Comparison of ENCODE assay signal across 31 cellular contexts in the genomic region with DNA sequence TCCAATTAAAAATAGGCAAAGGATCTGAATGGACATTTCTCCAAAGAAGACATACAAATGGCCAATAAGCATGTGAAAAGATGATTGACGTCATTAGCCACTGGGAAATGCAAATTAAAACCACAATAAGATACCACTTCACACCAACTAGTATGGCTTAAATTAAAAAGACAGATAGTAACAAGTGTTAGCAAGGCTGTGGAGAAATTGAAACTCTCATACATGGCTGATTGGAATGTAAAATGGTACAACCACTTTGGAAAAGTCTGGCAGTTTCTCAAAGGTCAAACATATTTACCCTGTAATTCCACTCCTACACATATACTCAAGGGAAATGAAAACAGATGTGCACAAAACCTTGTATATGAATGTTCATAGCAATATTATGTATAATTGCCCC.
"Had no signal": no experiment of that assay in that cellular context is flagged by ENCODE, and none has a peak within 500 bp of the region (broad histone marks: within the 10 kb centered on the region; RNA-seq: fewer than 3 reads in every experiment).

No MANE protein-coding gene starts in this region.

- H3K36me3 ChIP-seq: adrenal gland, esophagus muscularis mucosa, gastrocnemius medialis, heart left ventricle had no signal

- H3K27me3 ChIP-seq: body of pancreas had no signal

- H3K4me3 Mint-ChIP-seq: activated CD4-positive, alpha-beta memory T cell treated with anti-CD3 and anti-CD28 coated beads for 36 hours; activated CD4-positive, alpha-beta T cell treated with anti-CD3 and anti-CD28 coated beads for 36 hours; activated CD4-positive, alpha-beta T cell treated with anti-CD3 and anti-CD28 coated beads, Interleukin-2, amount 10 ng/mL, durations not matched to agents 24 days and 14 days; activated naive CD4-positive, alpha-beta T cell treated with anti-CD3 and anti-CD28 coated beads for 36 hours; activated naive CD4-positive, alpha-beta T cell treated with anti-CD3 and anti-CD28 coated beads, Interleukin-2, amount 50 U/mL, for 24 hours; activated naive CD8-positive, alpha-beta T cell treated with anti-CD3 and anti-CD28 coated beads for 36 hours; activated naive CD8-positive, alpha-beta T cell treated with anti-CD3 and anti-CD28 coated beads, Interleukin-2, amount 50 U/mL, for 24 hours; activated T-cell treated with anti-CD3 and anti-CD28 coated beads, Interleukin-2, amount 50 U/mL, for 24 hours; activated T-helper 1 cell treated with anti-CD3 and anti-CD28 coated beads, Interleukin-12 subunit alpha, Interleukin-12 subunit beta, Interleukin-2, Interleukin-4 antibody, amounts not matched to agents 30 ng/mL and 10 ng/mL and 1 ng/mL, durations not matched to agents 14 hours and 24 hours and 36 hours; effector memory CD8-positive, alpha-beta T cell had no signal

- DNase-seq: activated CD4-positive, alpha-beta memory T cell treated with anti-CD3 and anti-CD28 coated beads for 36 hours; activated CD4-positive, alpha-beta T cell treated with anti-CD3 and anti-CD28 coated beads for 36 hours; activated CD4-positive, alpha-beta T cell treated with anti-CD3 and anti-CD28 coated beads, Interleukin-2, amount 10 ng/mL, durations not matched to agents 24 days and 14 days; activated CD4-positive, CD25-positive, alpha-beta regulatory T cell; activated CD4-positive, CD25-positive, alpha-beta regulatory T cell treated with anti-CD3 and anti-CD28 coated beads, Interleukin-2, amount 50 U/mL, for 72 hours; activated CD8-positive, alpha-beta memory T cell treated with anti-CD3 and anti-CD28 coated beads, Interleukin-2, amount 50 U/mL, for 48 hours; activated effector memory CD4-positive, alpha-beta T cell treated with anti-CD3 and anti-CD28 coated beads, Interleukin-2, amount 50 U/mL, for 16 hours; activated naive CD4-positive, alpha-beta T cell treated with anti-CD3 and anti-CD28 coated beads for 36 hours; activated naive CD8-positive, alpha-beta T cell treated with anti-CD3 and anti-CD28 coated beads for 36 hours; activated naive CD8-positive, alpha-beta T cell treated with anti-CD3 and anti-CD28 coated beads, Interleukin-2, amount 50 U/mL, for 24 hours; activated T-cell treated with anti-CD3 and anti-CD28 coated beads for 4 hours; activated T-cell treated with anti-CD3 and anti-CD28 coated beads, Interleukin-2, amount 50 U/mL, for 24 hours; adrenal gland; amygdala; aorta; body of pancreas; caudate nucleus; cortex of kidney; dermis blood vessel endothelial cell; effector CD4-positive, alpha-beta T cell; effector memory CD8-positive, alpha-beta T cell; erythroblast; foreskin keratinocyte; gastrocnemius medialis; glutamatergic neuron; heart left ventricle had no signal

- H3K4me1 ChIP-seq: adrenal gland, body of pancreas, foreskin keratinocyte had no signal

- H3K4me3 ChIP-seq: adrenal gland, body of pancreas, esophagus muscularis mucosa, gastrocnemius medialis, heart left ventricle had no signal

- H3K9me3 Mint-ChIP-seq: activated CD4-positive, alpha-beta memory T cell treated with anti-CD3 and anti-CD28 coated beads for 36 hours; activated CD4-positive, alpha-beta T cell treated with anti-CD3 and anti-CD28 coated beads, Interleukin-2, amount 10 ng/mL, durations not matched to agents 24 days and 14 days; activated naive CD4-positive, alpha-beta T cell treated with anti-CD3 and anti-CD28 coated beads for 36 hours; activated naive CD4-positive, alpha-beta T cell treated with anti-CD3 and anti-CD28 coated beads, Interleukin-2, amount 50 U/mL, for 24 hours; activated naive CD8-positive, alpha-beta T cell treated with anti-CD3 and anti-CD28 coated beads for 36 hours; activated naive CD8-positive, alpha-beta T cell treated with anti-CD3 and anti-CD28 coated beads, Interleukin-2, amount 50 U/mL, for 24 hours; activated T-cell treated with anti-CD3 and anti-CD28 coated beads, Interleukin-2, amount 50 U/mL, for 24 hours; activated T-helper 1 cell treated with anti-CD3 and anti-CD28 coated beads, Interleukin-12 subunit alpha, Interleukin-12 subunit beta, Interleukin-2, Interleukin-4 antibody, amounts not matched to agents 30 ng/mL and 10 ng/mL and 1 ng/mL, durations not matched to agents 14 hours and 24 hours and 36 hours; activated T-helper 2 cell treated with anti-CD3 and anti-CD28 coated beads, Interferon-gamma antibody, Interleukin-2, Interleukin-4, amounts not matched to agents 10 μg/mL and 5 μg/mL and 100 μg/mL, durations not matched to agents 14 hours and 24 hours and 36 hours; effector memory CD8-positive, alpha-beta T cell had no signal

- FAIRE-seq: colon had no signal

- H3K27ac ChIP-seq: adrenal gland, body of pancreas, esophagus muscularis mucosa, foreskin keratinocyte, gastrocnemius medialis, heart left ventricle had no signal

- H3K36me3 Mint-ChIP-seq: activated CD4-positive, alpha-beta memory T cell treated with anti-CD3 and anti-CD28 coated beads for 36 hours; activated naive CD8-positive, alpha-beta T cell treated with anti-CD3 and anti-CD28 coated beads for 36 hours had no signal

- ATAC-seq: activated CD4-positive, alpha-beta T cell treated with anti-CD3 and anti-CD28 coated beads for 36 hours; activated naive CD8-positive, alpha-beta T cell treated with anti-CD3 and anti-CD28 coated beads, Interleukin-2, amount 50 U/mL, for 24 hours; body of pancreas; effector memory CD8-positive, alpha-beta T cell; foreskin keratinocyte; gastrocnemius medialis; heart left ventricle had no signal

- H3K4me1 Mint-ChIP-seq: activated CD4-positive, alpha-beta T cell treated with anti-CD3 and anti-CD28 coated beads for 36 hours; activated CD4-positive, alpha-beta T cell treated with anti-CD3 and anti-CD28 coated beads, Interleukin-2, amount 10 ng/mL, durations not matched to agents 24 days and 14 days; activated naive CD4-positive, alpha-beta T cell treated with anti-CD3 and anti-CD28 coated beads, Interleukin-2, amount 50 U/mL, for 24 hours; activated naive CD8-positive, alpha-beta T cell treated with anti-CD3 and anti-CD28 coated beads for 36 hours; activated naive CD8-positive, alpha-beta T cell treated with anti-CD3 and anti-CD28 coated beads, Interleukin-2, amount 50 U/mL, for 24 hours had no signal

- H3K9me3 ChIP-seq: adrenal gland, body of pancreas, esophagus muscularis mucosa, gastrocnemius medialis, heart left ventricle had no signal

- H3K27ac Mint-ChIP-seq: activated CD4-positive, alpha-beta memory T cell treated with anti-CD3 and anti-CD28 coated beads for 36 hours; activated CD4-positive, alpha-beta T cell treated with anti-CD3 and anti-CD28 coated beads for 36 hours; activated CD4-positive, alpha-beta T cell treated with anti-CD3 and anti-CD28 coated beads, Interleukin-2, amount 10 ng/mL, durations not matched to agents 24 days and 14 days; activated naive CD4-positive, alpha-beta T cell treated with anti-CD3 and anti-CD28 coated beads for 36 hours; activated naive CD4-positive, alpha-beta T cell treated with anti-CD3 and anti-CD28 coated beads, Interleukin-2, amount 50 U/mL, for 24 hours; activated naive CD8-positive, alpha-beta T cell treated with anti-CD3 and anti-CD28 coated beads for 36 hours; activated naive CD8-positive, alpha-beta T cell treated with anti-CD3 and anti-CD28 coated beads, Interleukin-2, amount 50 U/mL, for 24 hours; activated T-cell treated with anti-CD3 and anti-CD28 coated beads, Interleukin-2, amount 50 U/mL, for 24 hours; activated T-helper 1 cell treated with anti-CD3 and anti-CD28 coated beads, Interleukin-12 subunit alpha, Interleukin-12 subunit beta, Interleukin-2, Interleukin-4 antibody, amounts not matched to agents 30 ng/mL and 10 ng/mL and 1 ng/mL, durations not matched to agents 14 hours and 24 hours and 36 hours; activated T-helper 2 cell treated with anti-CD3 and anti-CD28 coated beads, Interferon-gamma antibody, Interleukin-2, Interleukin-4, amounts not matched to agents 10 μg/mL and 5 μg/mL and 100 μg/mL, durations not matched to agents 14 hours and 24 hours and 36 hours; effector memory CD8-positive, alpha-beta T cell had no signal
